In the genomic region with DNA sequence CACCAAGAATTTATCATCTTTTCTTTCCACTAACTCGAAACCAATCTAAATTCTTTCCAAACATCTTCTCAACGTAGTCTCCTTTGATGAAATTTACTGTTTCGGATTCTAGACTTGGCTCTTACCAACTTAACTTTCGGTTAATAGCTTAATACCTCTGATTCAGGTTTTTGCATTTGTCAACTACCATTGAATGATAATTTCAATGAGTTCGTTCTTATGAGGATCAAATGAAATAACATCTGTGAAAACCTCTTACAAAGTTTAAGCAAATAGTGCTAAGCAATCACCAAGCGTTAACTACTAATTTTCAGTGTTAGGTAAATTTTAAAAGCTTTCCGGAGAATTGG, we compare ENCODE assay signal across 9 cellular contexts. TPM values are rescaled to one million over a fixed set of nuclear protein-coding genes. Genes with fewer than 3 reads are reported as not detected.
A peak's percentile ranks its signal among the peaks of the same experiment; 100 is the strongest.
DNase-seq lines count a peak whose midpoint lies in the region; ATAC-seq, FAIRE-seq and TF ChIP-seq lines count a peak whose summit lies in the region.
"Had no signal": no experiment of that assay in that cellular context is flagged by ENCODE, and none has a peak within 500 bp of the region (broad histone marks: within the 10 kb centered on the region; RNA-seq: fewer than 3 reads in every experiment).

No MANE protein-coding gene starts in this region.

- peaks cover 34% of the 10 kb centered on the region for H3K79me2 ChIP-seq in fibroblast of lung (ENCODE audit: control insufficient read depth, insufficient read depth, low read length)

- FAIRE-seq in D721Med (lab: Jason Lieb, UNC), result no peak

- peak overlapping the region; percentile 96 for H3K27ac ChIP-seq in RWPE1
- peak overlapping the region; percentile 87 for H3K27ac ChIP-seq in fibroblast of lung (ENCODE audit: insufficient read depth, low read length)

- no peaks in the 10 kb centered on the region for H3K27me3 ChIP-seq in fibroblast of lung (ENCODE audit: control insufficient read depth, insufficient read depth, low read length)

- DNase-seq in GM12865 (ENCODE audit: low read depth), result no peak
- DNase-seq in RWPE1 (ENCODE audit: low spot score), result no peak
- peak in 1 of 2 donors; percentile 2 for DNase-seq in fibroblast of lung (ENCODE audit: low read depth in 2 of 2)
- DNase-seq in retinal pigment epithelial cell (ENCODE audit: low read depth), result no peak
- DNase-seq in D721Med (ENCODE audit: insufficient read length, low spot score), result no peak
- DNase-seq in NCI-H82 (lab: John Stamatoyannopoulos, UW), result no peak
- DNase-seq in NCI-H1436 (lab: John Stamatoyannopoulos, UW), result no peak

- H3K36me3 ChIP-seq in fibroblast of lung (ENCODE audit: control insufficient read depth, insufficient read depth, low read length), result no peaks in the 10 kb centered on the region

- CTCF ChIA-PET in RWPE1 (lab: Yijun Ruan, JAX), result interaction anchor here (0.5 to 3.8 kb wide), 4 partner anchors 14 to 1269 kb away, joined by 3 to 19 read pairs (median 3); a partner anchor contains a TSS

- H3K4me1 ChIP-seq in fibroblast of lung (ENCODE audit: control insufficient read depth, extremely low read depth, insufficient read depth, low read length), result peaks cover 6% of the 10 kb centered on the region

- POLR2A ChIA-PET in RWPE1 (lab: Yijun Ruan, JAX; ENCODE audit: low non-redundant PET), result interaction anchor here (1.3 kb wide), 1 partner anchor 18 kb away, joined by 4 read pairs; a partner anchor contains a TSS

- ATAC-seq in GM18873 (IDR thresholded peaks at IDR 0.05; ENCODE audit: low FRiP score, unreplicated experiment), result no peak

- H3K4me3 ChIP-seq in GM12865 (ENCODE audit: low read depth, low read length) (peak overlapping the region; percentile 93), fibroblast of lung (replicated peaks in 1 of 4; ENCODE audit: control extremely low read depth in 1 of 4, insufficient read depth in 1 of 4, low read depth in 3 of 4, low read length in 4 of 4) (peak overlapping the region; percentile 70 to 95 (median 83)), retinal pigment epithelial cell (ENCODE audit: low read length) (peak overlapping the region; percentile 90)

- no peaks in the 10 kb centered on the region for H3K9me3 ChIP-seq in fibroblast of lung (ENCODE audit: control insufficient read depth, insufficient read depth, low read depth, low read length)

- peak overlapping the region; percentile 86 for H2AFZ ChIP-seq in fibroblast of lung (ENCODE audit: low read length)

- H3K4me2 ChIP-seq in fibroblast of lung (ENCODE audit: extremely low read depth, insufficient read depth, low read length), result peak overlapping the region; percentile 95

- H3K9ac ChIP-seq in fibroblast of lung (ENCODE audit: insufficient read depth, low read length), result peak overlapping the region; percentile 94

- no peak for TF ChIP-seq CTCF in GM12865 (IDR thresholded peaks at IDR 0.05; ENCODE audit: insufficient read depth, low read depth, low read length, missing control alignments)
- no peak for TF ChIP-seq CTCF in RWPE1 (conservative IDR thresholded peaks at IDR 0.05; ENCODE audit: low read depth)
- no peak for TF ChIP-seq CTCF in fibroblast of lung (conservative IDR thresholded peaks at IDR 0.05 in 1 of 2, IDR thresholded peaks at IDR 0.05 in 1 of 2; ENCODE audit: low read depth in 1 of 2, low read length in 2 of 2)
- TF ChIP-seq CTCF in retinal pigment epithelial cell (conservative IDR thresholded peaks at IDR 0.05; ENCODE audit: low read depth, low read length), result no peak
- no peak for TF ChIP-seq CTCF in D721Med (IDR thresholded peaks at IDR 0.05; ENCODE audit: insufficient read depth, missing control alignments)

- no peaks in the 10 kb centered on the region for H4K20me1 ChIP-seq in fibroblast of lung (ENCODE audit: control insufficient read depth, extremely low read depth, insufficient read depth, low read length)

RNA-seq across cellular contexts. Expression of a gene that starts 0.6 kb away (rescaled TPM):
- total RNA-seq in fibroblast of lung, result 68.1 and 77.5 TPM in 2 replicates
- 169 and 192 TPM in 2 replicates for polyA plus RNA-seq in fibroblast of lung
- polyA plus RNA-seq in fibroblast of lung (2012), result 108 and 112 TPM in 2 replicates
- polyA minus RNA-seq in fibroblast of lung (ENCODE audit: low replicate concordance), result 210 and 221 TPM in 2 replicates

RNA-seq across cellular contexts. Expression of a gene that starts 14.3 kb away (rescaled TPM):
- total RNA-seq in fibroblast of lung, result 0.33 TPM in 1 of 2 replicates, not detected in the other
- 0.12 and 0.22 TPM in 2 replicates for polyA plus RNA-seq in fibroblast of lung
- 0.44 and 0.45 TPM in 2 replicates for polyA plus RNA-seq in fibroblast of lung (2012)
- not detected in 2 replicates for polyA minus RNA-seq in fibroblast of lung (ENCODE audit: low replicate concordance)
- total RNA-seq: lung microvascular endothelial cell had no signal

RNA-seq across cellular contexts. Expression of a gene that starts 18.4 kb away (rescaled TPM):
- total RNA-seq in fibroblast of lung, result 63.4 and 67.0 TPM in 2 replicates
- polyA plus RNA-seq in fibroblast of lung, result 54.7 and 85.4 TPM in 2 replicates
- 68.1 and 109 TPM in 2 replicates for polyA plus RNA-seq in fibroblast of lung (2012)
- 37.9 and 63.0 TPM in 2 replicates for polyA minus RNA-seq in fibroblast of lung (ENCODE audit: low replicate concordance)

RNA-seq across cellular contexts. Expression of a gene that starts 47.3 kb away (rescaled TPM):
- 7.7 and 8.4 TPM in 2 replicates for total RNA-seq in fibroblast of lung
- 7.0 and 7.4 TPM in 2 replicates for polyA plus RNA-seq in fibroblast of lung
- polyA plus RNA-seq in fibroblast of lung (2012), result 10.0 and 10.7 TPM in 2 replicates
- polyA minus RNA-seq in fibroblast of lung (ENCODE audit: low replicate concordance), result 5.7 and 13.4 TPM in 2 replicates

RNA-seq across cellular contexts. Expression of a gene that starts 57.4 kb away (rescaled TPM):
- total RNA-seq in fibroblast of lung, result 152 and 155 TPM in 2 replicates
- 118 and 134 TPM in 2 replicates for polyA plus RNA-seq in fibroblast of lung
- 121 and 147 TPM in 2 replicates for polyA plus RNA-seq in fibroblast of lung (2012)
- 150 and 151 TPM in 2 replicates for polyA minus RNA-seq in fibroblast of lung (ENCODE audit: low replicate concordance)
